In the genomic region with DNA sequence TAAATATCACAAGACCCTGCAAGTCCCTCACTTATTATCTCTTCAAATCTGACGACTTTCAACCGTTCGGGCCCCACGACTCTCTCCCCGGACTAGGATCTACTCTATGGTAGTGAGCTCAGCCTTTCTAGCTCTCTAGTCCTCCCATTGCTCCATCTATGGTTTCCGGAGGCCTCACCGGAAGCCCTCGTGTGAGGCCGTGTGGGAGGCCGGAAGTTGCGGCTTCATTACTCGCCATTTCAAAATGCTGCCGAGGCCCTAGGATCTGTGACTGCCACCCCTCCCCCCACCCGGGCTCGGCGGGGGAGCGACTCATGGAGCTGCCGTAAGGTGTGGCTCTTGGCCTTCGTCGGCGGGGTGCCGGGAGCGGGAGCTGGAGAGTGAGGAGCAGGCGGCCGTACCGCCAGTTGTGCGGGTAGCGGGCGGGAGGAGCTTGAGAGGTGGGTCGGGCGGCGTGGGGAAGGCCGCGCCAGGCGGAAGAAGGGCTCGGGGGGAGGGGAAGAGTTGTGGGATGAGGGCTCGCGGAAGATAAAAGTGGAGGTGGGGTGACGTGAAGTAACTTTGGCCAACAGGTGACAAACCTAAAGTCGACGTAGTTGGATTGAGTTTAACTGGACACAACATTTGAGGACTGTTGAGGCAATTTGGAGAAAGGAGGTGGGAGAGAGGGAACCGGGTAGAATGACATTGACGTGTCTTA, we compare ENCODE assay signal across 1 cellular context.
TF ChIP-seq lines count a peak whose summit lies in the region.

A gene with protein sequence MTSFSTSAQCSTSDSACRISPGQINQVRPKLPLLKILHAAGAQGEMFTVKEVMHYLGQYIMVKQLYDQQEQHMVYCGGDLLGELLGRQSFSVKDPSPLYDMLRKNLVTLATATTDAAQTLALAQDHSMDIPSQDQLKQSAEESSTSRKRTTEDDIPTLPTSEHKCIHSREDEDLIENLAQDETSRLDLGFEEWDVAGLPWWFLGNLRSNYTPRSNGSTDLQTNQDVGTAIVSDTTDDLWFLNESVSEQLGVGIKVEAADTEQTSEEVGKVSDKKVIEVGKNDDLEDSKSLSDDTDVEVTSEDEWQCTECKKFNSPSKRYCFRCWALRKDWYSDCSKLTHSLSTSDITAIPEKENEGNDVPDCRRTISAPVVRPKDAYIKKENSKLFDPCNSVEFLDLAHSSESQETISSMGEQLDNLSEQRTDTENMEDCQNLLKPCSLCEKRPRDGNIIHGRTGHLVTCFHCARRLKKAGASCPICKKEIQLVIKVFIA (plus strand): TSS at position 227 of the 700 bp plus-strand sequence. CDS start 9,113 bp downstream, outside the sequence.

TF ChIP-seq in K562, 482 proteins besides CTCF, POLR2A, EP300 and RAD21 (continued from another document and continues in another):
- peak; percentile 68 to 74 for TF ChIP-seq AFF1 (IDR thresholded peaks at IDR 0.05; ENCODE audit: low read depth in 1 of 2, partially characterized antibody in 2 of 2)
- TF ChIP-seq FOXP1 (CRISPR knock-in tag; IDR thresholded peaks at IDR 0.05), result peak; percentile 67; the same call in 1 of the 2 replicates
- TF ChIP-seq, protein P1, sequence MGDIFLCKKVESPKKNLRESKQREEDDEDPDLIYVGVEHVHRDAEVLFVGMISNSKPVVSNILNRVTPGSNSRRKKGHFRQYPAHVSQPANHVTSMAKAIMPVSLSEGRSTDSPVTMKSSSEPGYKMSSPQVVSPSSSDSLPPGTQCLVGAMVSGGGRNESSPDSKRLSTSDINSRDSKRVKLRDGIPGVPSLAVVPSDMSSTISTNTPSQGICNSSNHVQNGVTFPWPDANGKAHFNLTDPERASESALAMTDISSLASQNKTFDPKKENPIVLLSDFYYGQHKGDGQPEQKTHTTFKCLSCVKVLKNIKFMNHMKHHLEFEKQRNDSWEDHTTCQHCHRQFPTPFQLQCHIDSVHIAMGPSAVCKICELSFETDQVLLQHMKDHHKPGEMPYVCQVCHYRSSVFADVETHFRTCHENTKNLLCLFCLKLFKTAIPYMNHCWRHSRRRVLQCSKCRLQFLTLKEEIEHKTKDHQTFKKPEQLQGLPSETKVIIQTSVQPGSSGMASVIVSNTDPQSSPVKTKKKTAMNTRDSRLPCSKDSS (IDR thresholded peaks at IDR 0.05; ENCODE audit: low read depth, partially characterized antibody), result no peak
- no peak for TF ChIP-seq EZH2 (IDR thresholded peaks at IDR 0.05; ENCODE audit: borderline replicate concordance, low read depth, low read length)
- TF ChIP-seq JUND (IDR thresholded peaks at IDR 0.05; ENCODE audit: borderline replicate concordance, low read depth, low read length), result peak; percentile 79
- no peak; the same call in 2 of the 3 replicates for TF ChIP-seq JUND (tag; IDR thresholded peaks at IDR 0.05; ENCODE audit: borderline replicate concordance, low read depth, low read length)
- no peak for TF ChIP-seq COPS2 (conservative IDR thresholded peaks at IDR 0.05)
- peak; percentile 39 for TF ChIP-seq MXD1 (CRISPR knock-in tag; IDR thresholded peaks at IDR 0.05; ENCODE audit: borderline replicate concordance, poor library complexity, severe bottlenecking)
- peak; percentile 83 for TF ChIP-seq SP1 (CRISPR knock-in tag; IDR thresholded peaks at IDR 0.05)
- peak; percentile 97 for TF ChIP-seq PHF8 (IDR thresholded peaks at IDR 0.05; ENCODE audit: borderline replicate concordance, low read length)
- TF ChIP-seq, protein P2, sequence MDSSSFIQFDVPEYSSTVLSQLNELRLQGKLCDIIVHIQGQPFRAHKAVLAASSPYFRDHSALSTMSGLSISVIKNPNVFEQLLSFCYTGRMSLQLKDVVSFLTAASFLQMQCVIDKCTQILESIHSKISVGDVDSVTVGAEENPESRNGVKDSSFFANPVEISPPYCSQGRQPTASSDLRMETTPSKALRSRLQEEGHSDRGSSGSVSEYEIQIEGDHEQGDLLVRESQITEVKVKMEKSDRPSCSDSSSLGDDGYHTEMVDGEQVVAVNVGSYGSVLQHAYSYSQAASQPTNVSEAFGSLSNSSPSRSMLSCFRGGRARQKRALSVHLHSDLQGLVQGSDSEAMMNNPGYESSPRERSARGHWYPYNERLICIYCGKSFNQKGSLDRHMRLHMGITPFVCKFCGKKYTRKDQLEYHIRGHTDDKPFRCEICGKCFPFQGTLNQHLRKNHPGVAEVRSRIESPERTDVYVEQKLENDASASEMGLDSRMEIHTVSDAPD (CRISPR knock-in tag; IDR thresholded peaks at IDR 0.05), result no peak
- TF ChIP-seq GTF2E2 (tag; IDR thresholded peaks at IDR 0.05), result peak; percentile 94
- TF ChIP-seq ZNF79 (CRISPR knock-in tag; IDR thresholded peaks at IDR 0.05; ENCODE audit: low read depth), result no peak
- peak; percentile 65 for TF ChIP-seq SMAD1 (IDR thresholded peaks at IDR 0.05; ENCODE audit: low read depth, low read length, partially characterized antibody)
- no peak for TF ChIP-seq RFX7 (CRISPR knock-in tag; IDR thresholded peaks at IDR 0.05)
- peak; percentile 79 for TF ChIP-seq HMBOX1 (IDR thresholded peaks at IDR 0.05)
- TF ChIP-seq, protein P3, sequence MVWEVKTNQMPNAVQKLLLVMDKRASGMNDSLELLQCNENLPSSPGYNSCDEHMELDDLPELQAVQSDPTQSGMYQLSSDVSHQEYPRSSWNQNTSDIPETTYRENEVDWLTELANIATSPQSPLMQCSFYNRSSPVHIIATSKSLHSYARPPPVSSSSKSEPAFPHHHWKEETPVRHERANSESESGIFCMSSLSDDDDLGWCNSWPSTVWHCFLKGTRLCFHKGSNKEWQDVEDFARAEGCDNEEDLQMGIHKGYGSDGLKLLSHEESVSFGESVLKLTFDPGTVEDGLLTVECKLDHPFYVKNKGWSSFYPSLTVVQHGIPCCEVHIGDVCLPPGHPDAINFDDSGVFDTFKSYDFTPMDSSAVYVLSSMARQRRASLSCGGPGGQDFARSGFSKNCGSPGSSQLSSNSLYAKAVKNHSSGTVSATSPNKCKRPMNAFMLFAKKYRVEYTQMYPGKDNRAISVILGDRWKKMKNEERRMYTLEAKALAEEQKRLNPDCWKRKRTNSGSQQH (CRISPR knock-in tag; IDR thresholded peaks at IDR 0.05), result peak; percentile 78
- TF ChIP-seq, protein P4, sequence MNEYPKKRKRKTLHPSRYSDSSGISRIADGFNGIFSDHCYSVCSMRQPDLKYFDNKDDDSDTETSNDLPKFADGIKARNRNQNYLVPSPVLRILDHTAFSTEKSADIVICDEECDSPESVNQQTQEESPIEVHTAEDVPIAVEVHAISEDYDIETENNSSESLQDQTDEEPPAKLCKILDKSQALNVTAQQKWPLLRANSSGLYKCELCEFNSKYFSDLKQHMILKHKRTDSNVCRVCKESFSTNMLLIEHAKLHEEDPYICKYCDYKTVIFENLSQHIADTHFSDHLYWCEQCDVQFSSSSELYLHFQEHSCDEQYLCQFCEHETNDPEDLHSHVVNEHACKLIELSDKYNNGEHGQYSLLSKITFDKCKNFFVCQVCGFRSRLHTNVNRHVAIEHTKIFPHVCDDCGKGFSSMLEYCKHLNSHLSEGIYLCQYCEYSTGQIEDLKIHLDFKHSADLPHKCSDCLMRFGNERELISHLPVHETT (CRISPR knock-in tag; conservative IDR thresholded peaks at IDR 0.05 in 1 of 2, IDR thresholded peaks at IDR 0.05 in 1 of 2), result peak in 1 of 2 experiments; percentile 98; a peak in 2 of 4 replicates
- peak; percentile 25; the same call in 1 of the 2 replicates for TF ChIP-seq ZBTB7A (IDR thresholded peaks at IDR 0.05; ENCODE audit: borderline replicate concordance, control insufficient read depth, low read depth, low read length)
- no peak for TF ChIP-seq NR3C1 (CRISPR knock-in tag; IDR thresholded peaks at IDR 0.05)
- TF ChIP-seq MAFF (IDR thresholded peaks at IDR 0.05; ENCODE audit: low read length), result no peak
- TF ChIP-seq, protein P5, sequence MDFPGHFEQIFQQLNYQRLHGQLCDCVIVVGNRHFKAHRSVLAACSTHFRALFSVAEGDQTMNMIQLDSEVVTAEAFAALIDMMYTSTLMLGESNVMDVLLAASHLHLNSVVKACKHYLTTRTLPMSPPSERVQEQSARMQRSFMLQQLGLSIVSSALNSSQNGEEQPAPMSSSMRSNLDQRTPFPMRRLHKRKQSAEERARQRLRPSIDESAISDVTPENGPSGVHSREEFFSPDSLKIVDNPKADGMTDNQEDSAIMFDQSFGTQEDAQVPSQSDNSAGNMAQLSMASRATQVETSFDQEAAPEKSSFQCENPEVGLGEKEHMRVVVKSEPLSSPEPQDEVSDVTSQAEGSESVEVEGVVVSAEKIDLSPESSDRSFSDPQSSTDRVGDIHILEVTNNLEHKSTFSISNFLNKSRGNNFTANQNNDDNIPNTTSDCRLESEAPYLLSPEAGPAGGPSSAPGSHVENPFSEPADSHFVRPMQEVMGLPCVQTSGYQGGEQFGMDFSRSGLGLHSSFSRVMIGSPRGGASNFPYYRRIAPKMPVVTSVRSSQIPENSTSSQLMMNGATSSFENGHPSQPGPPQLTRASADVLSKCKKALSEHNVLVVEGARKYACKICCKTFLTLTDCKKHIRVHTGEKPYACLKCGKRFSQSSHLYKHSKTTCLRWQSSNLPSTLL (IDR thresholded peaks at IDR 0.05), result peak; percentile 74; the same call in 1 of the 2 replicates
- peak; percentile 47; the same call in 1 of the 2 replicates for TF ChIP-seq ZBTB33 (CRISPR knock-in tag; IDR thresholded peaks at IDR 0.05)
- TF ChIP-seq ATF1 (CRISPR knock-in tag; IDR thresholded peaks at IDR 0.05), result no peak
- TF ChIP-seq ATF1 (tag; IDR thresholded peaks at IDR 0.05), result peak; percentile 94
- TF ChIP-seq SOX6 (IDR thresholded peaks at IDR 0.05), result peak; percentile 81
- TF ChIP-seq STAT5A (IDR thresholded peaks at IDR 0.05; ENCODE audit: borderline replicate concordance, low read length), result peak; percentile 24; the same call in 1 of the 2 replicates
- no peak for TF ChIP-seq CLOCK (CRISPR knock-in tag; IDR thresholded peaks at IDR 0.05; ENCODE audit: borderline replicate concordance)
- peak; percentile 94 for TF ChIP-seq ZNF511 (CRISPR knock-in tag; IDR thresholded peaks at IDR 0.05)
